8 cellular contexts compared by ENCODE assay signal in genomic region chr7:65945787-65946186, GRCh38. TPM values are rescaled to one million over a fixed set of nuclear protein-coding genes. Genes with fewer than 3 reads are reported as not detected.
DNase-seq lines count a peak whose midpoint lies in the region; ATAC-seq, FAIRE-seq and TF ChIP-seq lines count a peak whose summit lies in the region.
"Not testable (repeated sequence)": the region's sequence is repeated elsewhere in the genome, so short reads cannot be mapped to it uniquely, and the experiment has no call there.

No MANE protein-coding gene starts in this region.

- H2AFZ ChIP-seq in IMR-90 (replicated peaks; ENCODE audit: low read length, poor library complexity); HepG2 (ENCODE audit: low read length): not testable (repeated sequence)

- not testable (repeated sequence) for H3K79me2 ChIP-seq in HepG2 (ENCODE audit: insufficient read depth, low read length)

- H3K9ac ChIP-seq in IMR-90 (ENCODE audit: low read depth, low read length); HepG2 (ENCODE audit: insufficient read depth, low read depth, low read length): not testable (repeated sequence)

- POLR2A ChIA-PET in A549 (lab: Yijun Ruan, JAX); IMR-90 (lab: Charles Lee; ENCODE audit: unreplicated experiment); HepG2 (lab: Yijun Ruan, JAX): not testable (repeated sequence)

- H2BK15ac ChIP-seq in IMR-90 (ENCODE audit: low read depth, low read length) = not testable (repeated sequence)

- H3K9me3 ChIP-seq in A549; IMR-90 (ENCODE audit: control insufficient read depth, insufficient read depth, low read length); HepG2 (ENCODE audit: low read length); mucosa of descending colon: not testable (repeated sequence)

- H3K27me3 ChIP-seq in IMR-90 (ENCODE audit: control insufficient read depth, insufficient read depth, low read length); foreskin keratinocyte; HepG2 (ENCODE audit: control insufficient read depth in 1 of 2, insufficient read depth in 2 of 2, low read length in 2 of 2): not testable (repeated sequence)

- DNase-seq in A549 (ENCODE audit: low read depth in 1 of 2, low spot score in 1 of 2); GM19239 (ENCODE audit: insufficient read length, low spot score); IMR-90; foreskin keratinocyte; left colon; HepG2 (ENCODE audit: low spot score); mucosa of descending colon: not testable (repeated sequence)

- FAIRE-seq in A549 (lab: Jason Lieb, UNC) (peak; percentile 51), GM19239 (lab: Jason Lieb, UNC) (peak; percentile 55), HepG2 (lab: Jason Lieb, UNC) (peak; percentile 30)

- not testable (repeated sequence) for H3K4ac ChIP-seq in IMR-90 (ENCODE audit: low read depth, low read length)

- in situ Hi-C loops in IMR-90 (cut with MboI; ENCODE audit: low sequenced_read_pairs); HepG2 (cut with HindIII; ENCODE audit: extremely low pct_ligation_motif_present, low pct_unique_long_range_greater_than_20kb): not testable (repeated sequence)

- not testable (repeated sequence) for H3K14ac ChIP-seq in IMR-90 (replicated peaks; ENCODE audit: low read depth, low read length)

- H3K23ac ChIP-seq in IMR-90 (ENCODE audit: low read depth, low read length) = not testable (repeated sequence)

- not testable (repeated sequence) for H4K8ac ChIP-seq in IMR-90 (ENCODE audit: low read depth in 2 of 2, low read length in 2 of 2)

- not testable (repeated sequence) for H2AK5ac ChIP-seq in IMR-90 (ENCODE audit: low read depth, low read length)

- not testable (repeated sequence) for H3K36me3 ChIP-seq in IMR-90 (ENCODE audit: control insufficient read depth, insufficient read depth, low read length); HepG2 (replicated peaks in 1 of 2; ENCODE audit: control insufficient read depth in 1 of 2, insufficient read depth in 2 of 2, low read length in 2 of 2); mucosa of descending colon (ENCODE audit: low read depth)

- H4K91ac ChIP-seq in IMR-90 (ENCODE audit: insufficient read depth, low read depth, low read length) = not testable (repeated sequence)

- peaks cover 5 to 38% of the 10 kb centered on the region in 2 experiments for H3K79me1 ChIP-seq in IMR-90 (ENCODE audit: low read depth in 1 of 2, low read length in 2 of 2)

- H3K18ac ChIP-seq in IMR-90 (ENCODE audit: low read depth, low read length) = not testable (repeated sequence)

- not testable (repeated sequence) for BruUV-seq in IMR-90 (replicated peaks; lab: Mats Ljungman, UMichigan); HepG2 (replicated peaks; lab: Mats Ljungman, UMichigan)

- dilution Hi-C loops in IMR-90 (cut with HindIII; ENCODE audit: low sequenced_read_pairs, unreplicated experiment) = not testable (repeated sequence)

- not testable (repeated sequence) for H3K27ac ChIP-seq in A549; IMR-90 (ENCODE audit: insufficient read depth, low read length); foreskin keratinocyte; HepG2 (ENCODE audit: extremely low read length, insufficient read depth, low read length)

- not testable (repeated sequence) for H3K4me3 ChIP-seq in A549; IMR-90 (ENCODE audit: insufficient read depth, low read depth, low read length); HepG2 (replicated peaks in 1 of 3; ENCODE audit: insufficient read depth in 1 of 3, low read depth in 2 of 3, low read length in 3 of 3); mucosa of descending colon

- intact Hi-C loops in IMR-90 (cut with micrococcal nuclease); left colon (cut with DNase I, micrococcal nuclease); HepG2 (cut with micrococcal nuclease; ENCODE audit: unreplicated experiment); mucosa of descending colon (cut with DNase I, micrococcal nuclease): not testable (repeated sequence)

- H3K4me1 ChIP-seq in A549 = peaks cover 16% of the 10 kb centered on the region
- not testable (repeated sequence) for H3K4me1 ChIP-seq in IMR-90 (ENCODE audit: control insufficient read depth, insufficient read depth, low read length); foreskin keratinocyte; HepG2 (ENCODE audit: insufficient read depth, low read length); mucosa of descending colon (ENCODE audit: low read depth)

- H2AK9ac ChIP-seq in IMR-90 (replicated peaks; ENCODE audit: low read depth, low read length, poor library complexity) = not testable (repeated sequence)

- H3K4me2 ChIP-seq in A549; IMR-90 (ENCODE audit: low read depth, low read length); HepG2 (ENCODE audit: low read depth, low read length): not testable (repeated sequence)

- not testable (repeated sequence) for H3K9me1 ChIP-seq in IMR-90 (ENCODE audit: insufficient read depth, low read length)

- not testable (repeated sequence) for H2BK5ac ChIP-seq in IMR-90 (ENCODE audit: low read depth, low read length, poor library complexity, severe bottlenecking)

- not testable (repeated sequence) for TF ChIP-seq EP300 in A549 (IDR thresholded peaks at IDR 0.05); HepG2 (IDR thresholded peaks at IDR 0.05; ENCODE audit: low read depth in 2 of 2, low read length in 2 of 2); HepG2 (CRISPR knock-in tag; IDR thresholded peaks at IDR 0.05; ENCODE audit: borderline replicate concordance)

- CTCF ChIA-PET in A549 (lab: Yijun Ruan, JAX); IMR-90 (lab: Yijun Ruan, JAX); HepG2 (lab: Yijun Ruan, JAX; ENCODE audit: low intra/inter-chr PET ratio, low total read pairs): not testable (repeated sequence)

- not testable (repeated sequence) for H4K20me1 ChIP-seq in IMR-90 (ENCODE audit: insufficient read depth, low read length); HepG2 (ENCODE audit: insufficient read depth, low read length)

- H2BK120ac ChIP-seq in IMR-90 (ENCODE audit: low read depth, low read length) = not testable (repeated sequence)

- not testable (repeated sequence) for TF ChIP-seq POLR2A in A549 (IDR thresholded peaks at IDR 0.05; ENCODE audit: low read length); IMR-90 (IDR thresholded peaks at IDR 0.05; ENCODE audit: low read depth, low read length); HepG2 (IDR thresholded peaks at IDR 0.05; ENCODE audit: insufficient read depth in 1 of 2, low read depth in 2 of 2, low read length in 2 of 2)

- ATAC-seq in A549 = not testable (repeated sequence)
- ATAC-seq in IMR-90 (ENCODE audit: low read depth) (peak; percentile 83), SK-N-SH treated with all-trans-retinoic acid at 6 μM for 48 hours (peak; percentile 77), foreskin keratinocyte (peak; percentile 60), left colon (peak; percentile 91), HepG2 (peak; percentile 77), mucosa of descending colon (peak; percentile 76)

- not testable (repeated sequence) for TF ChIP-seq CTCF in A549 (IDR thresholded peaks at IDR 0.05); IMR-90 (conservative IDR thresholded peaks at IDR 0.05; ENCODE audit: low read depth, low read length); foreskin keratinocyte (conservative IDR thresholded peaks at IDR 0.05); HepG2 (CRISPR knock-in tag; IDR thresholded peaks at IDR 0.05); mucosa of descending colon (IDR thresholded peaks at IDR 0.05)

- WGBS in A549 (ENCODE audit: missing lambda C conversion rate) = 87% methylated on average over 1 of the region's 5 CpGs
- no CpG with 5 or more reads among the region's 5 CpGs for WGBS in IMR-90 (ENCODE audit: extremely low coverage in 2 of 2, insufficient read length in 1 of 2), 2 experiments
- 92% methylated on average over 1 of the region's 5 CpGs for WGBS in HepG2 (ENCODE audit: low lambda C conversion rate)

- H2BK20ac ChIP-seq in IMR-90 (ENCODE audit: low read depth, low read length) = not testable (repeated sequence)

- not testable (repeated sequence) for H4K5ac ChIP-seq in IMR-90 (ENCODE audit: low read depth, low read length)

- TF ChIP-seq RAD21 in A549 (conservative IDR thresholded peaks at IDR 0.05 in 1 of 2, IDR thresholded peaks at IDR 0.05 in 1 of 2); IMR-90 (IDR thresholded peaks at IDR 0.05; ENCODE audit: low read length); HepG2 (CRISPR knock-in tag; IDR thresholded peaks at IDR 0.05): not testable (repeated sequence)

- not testable (repeated sequence) for H3K56ac ChIP-seq in IMR-90 (ENCODE audit: extremely low read depth, insufficient read depth, low read length)

RNA-seq across cellular contexts. Expression of gene GUSB, which starts 36.2 kb away (rescaled TPM):
- polyA plus RNA-seq in A549 (2011; rRNA removed) (32.3 and 38.5 TPM in 2 replicates), A549 (2017; fragmentation: RNase III; extraction: RNeasy Plus Mini Kit Qiagen cat#74134 plus additional on column Dnase treatment) (28.6 to 32.3 TPM (median 32.1 TPM) in 3 replicates), IMR-90 (2012; rRNA removed) (47.7 and 55.0 TPM in 2 replicates), foreskin keratinocyte (23.7 and 25.2 TPM in 2 replicates), HepG2 (2011; rRNA removed) (57.6 and 60.0 TPM in 2 replicates)
- 45.4 and 48.7 TPM in 2 replicates for polyA plus RNA-seq in A549 (2012; cell fraction: cytosol; rRNA removed)
- 163 and 173 TPM in 2 replicates for polyA plus RNA-seq in A549 (2012; cell fraction: nucleus; rRNA removed)
- 47.5 and 57.5 TPM in 2 replicates for polyA minus RNA-seq in A549 (2011; rRNA and poly(A)+ RNA removed)
- total RNA-seq in IMR-90 (2012; rRNA removed) (9.7 and 12.9 TPM in 2 replicates), foreskin keratinocyte (19.6 and 22.1 TPM in 2 replicates), left colon (10 to 100 TPM; 69.2 to 99.5 TPM), HepG2 (2016; rRNA removed; fragmentation: Illumina TruSeq; extraction: Trizol) (8.8 and 18.8 TPM in 2 replicates), mucosa of descending colon (10 to 100 TPM; 55.9 to 82.1 (median 74.3) TPM)
- 54.2 and 71.8 TPM in 2 replicates for polyA plus RNA-seq in IMR-90 (2012; cell fraction: cytosol; rRNA removed)
- polyA plus RNA-seq in IMR-90 (2012; cell fraction: nucleus; rRNA removed; ENCODE audit: low replicate concordance) = 88.1 and 130 TPM in 2 replicates
- total RNA-seq in HepG2 (2016; cell fraction: cytosol; rRNA removed; fragmentation: Illumina TruSeq; extraction: Trizol; ENCODE audit: low read depth) = 11.7 and 12.8 TPM in 2 replicates
- total RNA-seq in HepG2 (2016; cell fraction: insoluble cytoplasmic fraction; rRNA removed; fragmentation: Illumina TruSeq; extraction: Trizol) = 7.4 and 20.2 TPM in 2 replicates
- 9.2 and 10.8 TPM in 2 replicates for total RNA-seq in HepG2 (2016; cell fraction: membrane; rRNA removed; fragmentation: Illumina TruSeq; extraction: Trizol)
- total RNA-seq in HepG2 (2016; cell fraction: nucleus; rRNA removed; fragmentation: Illumina TruSeq; extraction: Trizol) = 26.0 and 31.3 TPM in 2 replicates
- 46.9 and 57.2 TPM in 2 replicates for polyA plus RNA-seq in HepG2 (2011; cell fraction: cytosol; rRNA removed)
- 214 and 218 TPM in 2 replicates for polyA plus RNA-seq in HepG2 (2011; cell fraction: nucleus; rRNA removed)
- 46.7 and 48.2 TPM in 2 replicates for polyA plus RNA-seq in HepG2 (2012)
- polyA plus RNA-seq in HepG2 (2016; cell fraction: cytosol; fragmentation: Illumina TruSeq; extraction: Trizol; ENCODE audit: low read depth) = 9.4 and 10.5 TPM in 2 replicates
- polyA plus RNA-seq in HepG2 (2016; cell fraction: insoluble cytoplasmic fraction; fragmentation: Illumina TruSeq; extraction: Trizol; ENCODE audit: low read depth) = 14.4 and 16.6 TPM in 2 replicates
- polyA plus RNA-seq in HepG2 (2016; cell fraction: membrane; fragmentation: Illumina TruSeq; extraction: Trizol; ENCODE audit: low read depth) = 10.4 and 12.2 TPM in 2 replicates
- polyA plus RNA-seq in HepG2 (2016; cell fraction: nucleus; fragmentation: Illumina TruSeq; extraction: Trizol; ENCODE audit: insufficient read depth, low read depth) = 88.4 and 99.7 TPM in 2 replicates
- polyA minus RNA-seq in HepG2 (2011; rRNA and poly(A)+ RNA removed; ENCODE audit: low replicate concordance) = 85.0 and 99.2 TPM in 2 replicates
- 18.2 and 24.4 TPM in 2 replicates for polyA minus RNA-seq in HepG2 (2011; cell fraction: cytosol; rRNA and poly(A)+ RNA removed)
- 23.9 and 27.4 TPM in 2 replicates for polyA minus RNA-seq in HepG2 (2011; cell fraction: nucleus; rRNA and poly(A)+ RNA removed)
